Comparison of ENCODE assay signal across 10 cellular contexts in the genomic region with DNA sequence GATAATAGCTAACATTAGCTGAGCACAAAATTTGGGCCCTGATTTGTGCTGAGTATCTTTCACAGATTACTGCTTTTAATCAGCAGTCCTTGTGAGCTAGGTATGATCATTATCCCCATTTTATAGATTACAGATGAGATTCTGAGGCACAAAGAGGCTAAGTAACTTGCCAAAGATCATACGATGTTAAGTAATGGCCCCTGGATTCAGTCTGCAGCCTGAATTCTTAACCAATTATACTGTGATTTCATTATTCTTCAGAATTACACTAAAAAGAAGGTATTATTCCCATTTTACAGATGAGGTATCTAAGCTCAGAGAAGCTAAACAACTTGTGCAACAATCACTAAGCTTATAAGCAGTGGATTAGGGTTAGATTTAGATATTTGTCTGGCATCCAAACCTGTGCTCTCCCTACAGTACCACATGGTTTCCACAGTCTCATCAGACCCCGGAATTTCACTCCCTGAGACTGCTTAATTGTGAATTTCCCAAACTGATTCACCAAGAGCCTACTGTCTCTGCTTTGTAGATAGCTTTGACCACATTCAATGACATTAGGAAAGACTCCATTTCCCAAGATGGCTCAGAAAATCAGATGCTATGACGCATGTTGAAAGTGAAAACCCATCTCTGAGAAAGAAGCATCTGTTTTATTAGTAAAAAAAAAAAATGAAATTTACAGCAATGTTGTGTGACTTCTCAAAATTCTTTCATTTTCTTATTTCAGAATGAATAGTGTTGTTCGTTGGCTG.
DNase-seq lines count a peak whose midpoint lies in the region; ATAC-seq, FAIRE-seq and TF ChIP-seq lines count a peak whose summit lies in the region.
"Had no signal": no experiment of that assay in that cellular context is flagged by ENCODE, and none has a peak within 500 bp of the region (broad histone marks: within the 10 kb centered on the region; RNA-seq: fewer than 3 reads in every experiment).

No MANE protein-coding gene starts in this region.

- H3K4me1 Mint-ChIP-seq in activated CD4-positive, alpha-beta T cell treated with anti-CD3 and anti-CD28 coated beads for 36 hours = peaks cover 16% of the 10 kb centered on the region

- no peak overlapping the region for H3K4me3 ChIP-seq in adrenal gland

- CTCF ChIA-PET in activated CD4-positive, alpha-beta T cell treated with anti-CD3 and anti-CD28 coated beads for 36 hours (lab: Charles Lee) = interaction anchor here (0.7 to 1.2 kb wide), 3 partner anchors 9 to 17 kb away, joined by 3 read pairs; no protein-coding TSS in a partner anchor

- no peak overlapping the region for H3K27ac Mint-ChIP-seq in activated CD4-positive, alpha-beta T cell treated with anti-CD3 and anti-CD28 coated beads for 36 hours

- peaks cover 3 to 35% of the 10 kb centered on the region in 2 donors for H3K4me1 ChIP-seq in adrenal gland (replicated peaks in 1 of 2)

- no peak for FAIRE-seq in GM12892 (lab: Jason Lieb, UNC)

- no peaks in the 10 kb centered on the region for H3K36me3 Mint-ChIP-seq in activated CD4-positive, alpha-beta T cell treated with anti-CD3 and anti-CD28 coated beads for 36 hours (ENCODE audit: low read depth)

- WGBS in adrenal gland, 4 donors = 72 to 79% (median 74%) methylated on average over 4 of the region's 4 CpGs

- TF ChIP-seq POLR2A in adrenal gland (IDR thresholded peaks at IDR 0.05) (no peak), GM12892 (IDR thresholded peaks at IDR 0.05; ENCODE audit: low read depth, low read length) (no peak)

- H3K27me3 ChIP-seq in adrenal gland = no peaks in the 10 kb centered on the region

- peak; percentile 74 for ATAC-seq in activated CD4-positive, alpha-beta T cell treated with anti-CD3 and anti-CD28 coated beads for 36 hours
- peak; percentile 73 for ATAC-seq in HG02610 (IDR thresholded peaks at IDR 0.05; ENCODE audit: unreplicated experiment)
- peak; percentile 34 for ATAC-seq in stimulated activated naive CD8-positive, alpha-beta T cell treated with anti-CD3 and anti-CD28 coated beads, Interleukin-15, Interleukin-2, amounts not matched to agents 100 U/mL and 50 U/mL, for 24 hours

- peak overlapping the region in 3 of 5 donors; percentile 15 to 68 (median 59) for H3K27ac ChIP-seq in adrenal gland

- no peak for TF ChIP-seq CTCF in adrenal gland (IDR thresholded peaks at IDR 0.05)

- intact Hi-C loops in activated CD4-positive, alpha-beta T cell treated with anti-CD3 and anti-CD28 coated beads for 36 hours (cut with DNase I, micrococcal nuclease) = loop anchor here in 1 of 2 experiments (1.0 to 5.0 kb wide), 3 partner anchors 171 to 266 kb away; no protein-coding TSS in a partner anchor
- intact Hi-C loops in adrenal gland (cut with DNase I) = loop anchor here in 1 of 2 donors (10.0 kb wide), 1 partner anchor 53 kb away; no protein-coding TSS in a partner anchor

- no peaks in the 10 kb centered on the region for H3K27me3 Mint-ChIP-seq in activated CD4-positive, alpha-beta T cell treated with anti-CD3 and anti-CD28 coated beads for 36 hours

- H3K4me3 Mint-ChIP-seq in activated CD4-positive, alpha-beta T cell treated with anti-CD3 and anti-CD28 coated beads for 36 hours = no peak overlapping the region

- POLR2A ChIA-PET in activated CD4-positive, alpha-beta T cell treated with anti-CD3 and anti-CD28 coated beads for 36 hours (lab: Charles Lee) = interaction anchor here (0.6 kb wide), 1 partner anchor 473 kb away, joined by 3 read pairs; no protein-coding TSS in a partner anchor

- DNase-seq in activated CD4-positive, alpha-beta T cell treated with anti-CD3 and anti-CD28 coated beads for 36 hours = no peak
- no peak for DNase-seq in activated CD4-positive, alpha-beta T cell treated with anti-CD3 and anti-CD28 coated beads, Interleukin-2, amount 50 U/mL, for 48 hours
- DNase-seq in adrenal gland (no peak), NOMO-1 (lab: John Stamatoyannopoulos, UW; ENCODE audit: unreplicated experiment in 2 of 2) (no peak), dermis blood vessel endothelial cell (no peak), GM12892 (ENCODE audit: insufficient read length) (no peak)
- no peak for DNase-seq in stimulated activated naive CD8-positive, alpha-beta T cell treated with anti-CD3 and anti-CD28 coated beads, Interleukin-15, Interleukin-2, amounts not matched to agents 100 U/mL and 50 U/mL, for 24 hours
- DNase-seq: ACHN, islet precursor cell had no signal

- no peaks in the 10 kb centered on the region for H3K9me3 Mint-ChIP-seq in activated CD4-positive, alpha-beta T cell treated with anti-CD3 and anti-CD28 coated beads for 36 hours (ENCODE audit: low read depth)

- H3K36me3 ChIP-seq in adrenal gland (replicated peaks in 1 of 2) = no peaks in the 10 kb centered on the region

- H3K9me3 ChIP-seq in adrenal gland (replicated peaks in 1 of 3) = no peaks in the 10 kb centered on the region
